ENCODE assay signal across 10 cellular contexts in genomic region chr21:35428489-35428888, GRCh38.
DNase-seq lines count a peak whose midpoint lies in the region; ATAC-seq, FAIRE-seq and TF ChIP-seq lines count a peak whose summit lies in the region.
"Had no signal": no experiment of that assay in that cellular context is flagged by ENCODE, and none has a peak within 500 bp of the region (broad histone marks: within the 10 kb centered on the region; RNA-seq: fewer than 3 reads in every experiment).

No MANE protein-coding gene starts in this region.

- H3K9me2 ChIP-seq in Loucy (replicated peaks; ENCODE audit: low read depth, low read length) (no peaks in the 10 kb centered on the region), OCI-LY7 (ENCODE audit: insufficient read depth, low read length) (no peaks in the 10 kb centered on the region)

- peak; percentile 12 for DNase-seq in activated naive CD4-positive, alpha-beta T cell treated with Interleukin-2 at 50 U/mL for 16 hours
- peak; percentile 31 for DNase-seq in stimulated activated CD4-positive, alpha-beta T cell treated with anti-CD3 and anti-CD28 coated beads, Interleukin-4, amount 100 ng/mL, for 1 hour
- no peak for DNase-seq in 8988T
- DNase-seq in OCI-LY7 (ENCODE audit: low spot score), result no peak
- DNase-seq in GM12891 (ENCODE audit: insufficient read length, low spot score), result no peak

- no peak for ATAC-seq in GM18909 (IDR thresholded peaks at IDR 0.05; ENCODE audit: poor library complexity, unreplicated experiment)

- H3K4me3 ChIP-seq in Loucy (ENCODE audit: low read length, poor library complexity, severe bottlenecking) (no peak overlapping the region), iPS-18a (ENCODE audit: low read length) (peak overlapping the region; percentile 32), OCI-LY7 (ENCODE audit: low read depth, low read length, poor library complexity, severe bottlenecking) (no peak overlapping the region)

- no peaks in the 10 kb centered on the region for H3K27me3 ChIP-seq in Loucy (ENCODE audit: insufficient read depth, low read length, poor library complexity, severe bottlenecking)
- H3K27me3 ChIP-seq in iPS-18a (ENCODE audit: control insufficient read depth, insufficient read depth, low read length), result no peaks in the 10 kb centered on the region

- H3K9me3 ChIP-seq in Loucy (ENCODE audit: insufficient read depth, low read depth, low read length) (no peaks in the 10 kb centered on the region), iPS-18a (ENCODE audit: control insufficient read depth, low read depth, low read length) (peaks cover 9% of the 10 kb centered on the region), OCI-LY7 (ENCODE audit: low read length) (0 out of 2 replicates have a peak, but pooled peaks cover 4% of the 10 kb centered on the region)

- H3K79me2 ChIP-seq in Loucy (ENCODE audit: insufficient read depth, low read length) (no peaks in the 10 kb centered on the region), OCI-LY7 (ENCODE audit: insufficient read depth, low read depth, low read length) (no peaks in the 10 kb centered on the region)

- BruUV-seq in OCI-LY7 (replicated peaks; lab: Mats Ljungman, UMichigan), result no TSS peak

- TF ChIP-seq POLR2A in GM12891 (IDR thresholded peaks at IDR 0.05; ENCODE audit: low read depth, low read length), result no peak

- H3K4me1 ChIP-seq in Loucy (ENCODE audit: insufficient read depth, low read length, poor library complexity, severe bottlenecking) (no peaks in the 10 kb centered on the region), iPS-18a (ENCODE audit: control insufficient read depth, low read depth, low read length) (no peaks in the 10 kb centered on the region), OCI-LY7 (ENCODE audit: insufficient read depth, low read length, poor library complexity, severe bottlenecking) (no peaks in the 10 kb centered on the region)

- H3F3A ChIP-seq in Loucy (ENCODE audit: low read depth), result no peaks in the 10 kb centered on the region

- FAIRE-seq in GM12891 (lab: Jason Lieb, UNC), result no peak
- FAIRE-seq: islet of Langerhans, TTC549 had no signal

- peak overlapping the region; percentile 2 for H3K4me2 ChIP-seq in Loucy (ENCODE audit: low read depth, low read length, poor library complexity, severe bottlenecking)
- no peak overlapping the region for H3K4me2 ChIP-seq in OCI-LY7 (ENCODE audit: low read length)

- TF ChIP-seq CTCF in Loucy (conservative IDR thresholded peaks at IDR 0.05; ENCODE audit: low read length), result no peak
- TF ChIP-seq CTCF in OCI-LY7 (conservative IDR thresholded peaks at IDR 0.05; ENCODE audit: low read length), result no peak

- no peaks in the 10 kb centered on the region for H4K20me1 ChIP-seq in Loucy (ENCODE audit: insufficient read depth, low read length, poor library complexity, severe bottlenecking)
- H4K20me1 ChIP-seq in OCI-LY7 (ENCODE audit: insufficient read depth, low read length), result no peaks in the 10 kb centered on the region

- H3K27ac ChIP-seq in iPS-18a (ENCODE audit: low read length) (no peak overlapping the region), OCI-LY7 (ENCODE audit: low read depth, low read length, poor library complexity, severe bottlenecking) (no peak overlapping the region)

- H3K36me3 ChIP-seq in Loucy (ENCODE audit: insufficient read depth, low read length) (no peaks in the 10 kb centered on the region), iPS-18a (ENCODE audit: control insufficient read depth, low read depth, low read length) (no peaks in the 10 kb centered on the region), OCI-LY7 (ENCODE audit: insufficient read depth, low read length) (no peaks in the 10 kb centered on the region)

- CTCF ChIA-PET in OCI-LY7 (lab: Charles Lee; ENCODE audit: unreplicated experiment), result no interaction called here

- intact Hi-C loops in OCI-LY7 (cut with micrococcal nuclease; ENCODE audit: unreplicated experiment), result no loop called here

- no peak overlapping the region; the same call in 1 of the 2 replicates for H2AFZ ChIP-seq in Loucy (ENCODE audit: low read length)
- no peak overlapping the region for H2AFZ ChIP-seq in OCI-LY7 (ENCODE audit: low read length)

- POLR2A ChIA-PET in OCI-LY7 (lab: Charles Lee), result no interaction called here

- no peak overlapping the region for H3K9ac ChIP-seq in Loucy (ENCODE audit: low read depth, low read length, poor library complexity, severe bottlenecking)
- no peak overlapping the region for H3K9ac ChIP-seq in iPS-18a (ENCODE audit: low read length)

TF ChIP-seq in GM12891, 5 proteins besides CTCF, POLR2A, EP300 and RAD21:
- TF ChIP-seq PAX5 (IDR thresholded peaks at IDR 0.05; ENCODE audit: insufficient read depth, low read length, severe bottlenecking) (no peak), TAF1 (IDR thresholded peaks at IDR 0.05; ENCODE audit: low read depth, low read length) (no peak), POU2F2 (IDR thresholded peaks at IDR 0.05; ENCODE audit: low read depth, low read length) (no peak), SPI1 (IDR thresholded peaks at IDR 0.05; ENCODE audit: low read depth, low read length) (no peak), POLR2AphosphoS5 (IDR thresholded peaks at IDR 0.05; ENCODE audit: low read depth, low read length) (no peak)

Comparison
In these comparisons a context has a peak if more than half of its experiments do, and no peak if none do; other contexts are left out.
1. DNase-seq: peak in activated naive CD4-positive, alpha-beta T cell treated with Interleukin-2 at 50 U/mL for 16 hours (single experiment) and stimulated activated CD4-positive, alpha-beta T cell treated with anti-CD3 and anti-CD28 coated beads, Interleukin-4, amount 100 ng/mL, for 1 hour (single experiment); none in 8988T (single experiment), OCI-LY7 (single experiment) and GM12891 (single experiment).